ENCODE assay signal across 2 cellular contexts in the genomic region with DNA sequence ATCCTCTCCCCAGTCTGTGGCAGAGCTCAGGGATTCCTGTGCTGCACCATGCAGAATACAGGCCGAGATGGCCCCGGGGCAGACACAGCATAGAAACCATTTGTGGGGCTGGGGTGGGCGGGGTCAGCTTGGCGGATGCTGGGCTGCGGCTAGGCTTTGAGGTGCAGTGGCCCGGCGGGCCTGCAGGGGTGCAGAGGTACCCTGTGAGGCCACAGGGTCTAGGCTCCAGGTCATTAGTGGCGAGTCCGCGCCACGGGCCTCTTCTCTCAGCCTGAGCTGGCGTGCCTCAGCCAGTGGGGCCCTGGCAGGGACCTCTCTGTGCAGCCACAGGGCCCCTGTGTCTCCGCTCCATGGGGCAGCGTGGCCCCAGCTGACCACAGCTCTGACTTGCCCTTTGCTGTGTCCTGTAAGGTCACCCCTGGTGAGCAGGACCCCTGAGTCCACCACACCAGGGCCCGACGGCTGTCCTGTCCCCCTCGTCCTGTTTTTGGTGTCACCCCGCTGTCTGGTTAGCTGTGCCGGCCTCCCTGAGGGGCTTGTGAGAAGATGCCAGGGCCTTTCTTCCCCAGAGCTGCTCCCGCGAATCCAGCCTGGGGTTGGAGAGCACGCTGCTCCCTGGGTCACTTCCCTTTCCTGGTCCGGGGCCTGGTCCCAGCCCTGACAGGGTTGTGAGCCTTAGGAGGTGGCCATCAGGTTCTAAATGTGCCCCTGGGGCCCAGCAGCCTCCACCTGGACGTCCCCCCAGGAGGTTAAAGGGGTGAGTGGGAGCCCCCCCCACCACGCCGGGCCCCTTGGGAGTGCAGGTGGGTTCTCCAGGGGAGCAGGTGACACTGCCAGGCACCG.
TF ChIP-seq lines count a peak whose summit lies in the region.

No MANE protein-coding gene starts in this region.

TF ChIP-seq in SK-N-SH, 30 proteins besides CTCF, POLR2A, EP300 and RAD21 (continued from another document):
- TF ChIP-seq, protein P1, sequence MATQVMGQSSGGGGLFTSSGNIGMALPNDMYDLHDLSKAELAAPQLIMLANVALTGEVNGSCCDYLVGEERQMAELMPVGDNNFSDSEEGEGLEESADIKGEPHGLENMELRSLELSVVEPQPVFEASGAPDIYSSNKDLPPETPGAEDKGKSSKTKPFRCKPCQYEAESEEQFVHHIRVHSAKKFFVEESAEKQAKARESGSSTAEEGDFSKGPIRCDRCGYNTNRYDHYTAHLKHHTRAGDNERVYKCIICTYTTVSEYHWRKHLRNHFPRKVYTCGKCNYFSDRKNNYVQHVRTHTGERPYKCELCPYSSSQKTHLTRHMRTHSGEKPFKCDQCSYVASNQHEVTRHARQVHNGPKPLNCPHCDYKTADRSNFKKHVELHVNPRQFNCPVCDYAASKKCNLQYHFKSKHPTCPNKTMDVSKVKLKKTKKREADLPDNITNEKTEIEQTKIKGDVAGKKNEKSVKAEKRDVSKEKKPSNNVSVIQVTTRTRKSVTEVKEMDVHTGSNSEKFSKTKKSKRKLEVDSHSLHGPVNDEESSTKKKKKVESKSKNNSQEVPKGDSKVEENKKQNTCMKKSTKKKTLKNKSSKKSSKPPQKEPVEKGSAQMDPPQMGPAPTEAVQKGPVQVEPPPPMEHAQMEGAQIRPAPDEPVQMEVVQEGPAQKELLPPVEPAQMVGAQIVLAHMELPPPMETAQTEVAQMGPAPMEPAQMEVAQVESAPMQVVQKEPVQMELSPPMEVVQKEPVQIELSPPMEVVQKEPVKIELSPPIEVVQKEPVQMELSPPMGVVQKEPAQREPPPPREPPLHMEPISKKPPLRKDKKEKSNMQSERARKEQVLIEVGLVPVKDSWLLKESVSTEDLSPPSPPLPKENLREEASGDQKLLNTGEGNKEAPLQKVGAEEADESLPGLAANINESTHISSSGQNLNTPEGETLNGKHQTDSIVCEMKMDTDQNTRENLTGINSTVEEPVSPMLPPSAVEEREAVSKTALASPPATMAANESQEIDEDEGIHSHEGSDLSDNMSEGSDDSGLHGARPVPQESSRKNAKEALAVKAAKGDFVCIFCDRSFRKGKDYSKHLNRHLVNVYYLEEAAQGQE (IDR thresholded peaks at IDR 0.05; ENCODE audit: low read depth, low read length): no peak
- TF ChIP-seq CHD2 (IDR thresholded peaks at IDR 0.05; ENCODE audit: low read length, partially characterized antibody) (no peak), RCOR1 (IDR thresholded peaks at IDR 0.05; ENCODE audit: low read length) (no peak), SIN3A (IDR thresholded peaks at IDR 0.05; ENCODE audit: borderline replicate concordance, low read depth, low read length) (no peak), RFX5 (IDR thresholded peaks at IDR 0.05; ENCODE audit: low read length) (no peak)
- TF ChIP-seq, protein P2, sequence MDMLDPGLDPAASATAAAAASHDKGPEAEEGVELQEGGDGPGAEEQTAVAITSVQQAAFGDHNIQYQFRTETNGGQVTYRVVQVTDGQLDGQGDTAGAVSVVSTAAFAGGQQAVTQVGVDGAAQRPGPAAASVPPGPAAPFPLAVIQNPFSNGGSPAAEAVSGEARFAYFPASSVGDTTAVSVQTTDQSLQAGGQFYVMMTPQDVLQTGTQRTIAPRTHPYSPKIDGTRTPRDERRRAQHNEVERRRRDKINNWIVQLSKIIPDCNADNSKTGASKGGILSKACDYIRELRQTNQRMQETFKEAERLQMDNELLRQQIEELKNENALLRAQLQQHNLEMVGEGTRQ (IDR thresholded peaks at IDR 0.05; ENCODE audit: borderline replicate concordance, low read depth, low read length): no peak
- TF ChIP-seq, protein P3, sequence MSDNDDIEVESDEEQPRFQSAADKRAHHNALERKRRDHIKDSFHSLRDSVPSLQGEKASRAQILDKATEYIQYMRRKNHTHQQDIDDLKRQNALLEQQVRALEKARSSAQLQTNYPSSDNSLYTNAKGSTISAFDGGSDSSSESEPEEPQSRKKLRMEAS (IDR thresholded peaks at IDR 0.05; ENCODE audit: low read depth): no peak

TF ChIP-seq in SK-N-SH treated with all-trans-retinoic acid at 6 μM for 48 hours, 23 proteins besides CTCF, POLR2A, EP300 and RAD21 (continued from another document):
- TF ChIP-seq, protein P4, sequence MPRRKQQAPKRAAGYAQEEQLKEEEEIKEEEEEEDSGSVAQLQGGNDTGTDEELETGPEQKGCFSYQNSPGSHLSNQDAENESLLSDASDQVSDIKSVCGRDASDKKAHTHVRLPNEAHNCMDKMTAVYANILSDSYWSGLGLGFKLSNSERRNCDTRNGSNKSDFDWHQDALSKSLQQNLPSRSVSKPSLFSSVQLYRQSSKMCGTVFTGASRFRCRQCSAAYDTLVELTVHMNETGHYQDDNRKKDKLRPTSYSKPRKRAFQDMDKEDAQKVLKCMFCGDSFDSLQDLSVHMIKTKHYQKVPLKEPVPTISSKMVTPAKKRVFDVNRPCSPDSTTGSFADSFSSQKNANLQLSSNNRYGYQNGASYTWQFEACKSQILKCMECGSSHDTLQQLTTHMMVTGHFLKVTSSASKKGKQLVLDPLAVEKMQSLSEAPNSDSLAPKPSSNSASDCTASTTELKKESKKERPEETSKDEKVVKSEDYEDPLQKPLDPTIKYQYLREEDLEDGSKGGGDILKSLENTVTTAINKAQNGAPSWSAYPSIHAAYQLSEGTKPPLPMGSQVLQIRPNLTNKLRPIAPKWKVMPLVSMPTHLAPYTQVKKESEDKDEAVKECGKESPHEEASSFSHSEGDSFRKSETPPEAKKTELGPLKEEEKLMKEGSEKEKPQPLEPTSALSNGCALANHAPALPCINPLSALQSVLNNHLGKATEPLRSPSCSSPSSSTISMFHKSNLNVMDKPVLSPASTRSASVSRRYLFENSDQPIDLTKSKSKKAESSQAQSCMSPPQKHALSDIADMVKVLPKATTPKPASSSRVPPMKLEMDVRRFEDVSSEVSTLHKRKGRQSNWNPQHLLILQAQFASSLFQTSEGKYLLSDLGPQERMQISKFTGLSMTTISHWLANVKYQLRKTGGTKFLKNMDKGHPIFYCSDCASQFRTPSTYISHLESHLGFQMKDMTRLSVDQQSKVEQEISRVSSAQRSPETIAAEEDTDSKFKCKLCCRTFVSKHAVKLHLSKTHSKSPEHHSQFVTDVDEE (CRISPR knock-in tag; IDR thresholded peaks at IDR 0.05): no peak
- TF ChIP-seq TCF4 (CRISPR knock-in tag; IDR thresholded peaks at IDR 0.05; ENCODE audit: borderline replicate concordance): no peak
- TF ChIP-seq RARB (CRISPR knock-in tag; IDR thresholded peaks at IDR 0.05): no peak
- TF ChIP-seq ESRRG (CRISPR knock-in tag; IDR thresholded peaks at IDR 0.05): no peak
- TF ChIP-seq, protein P5, sequence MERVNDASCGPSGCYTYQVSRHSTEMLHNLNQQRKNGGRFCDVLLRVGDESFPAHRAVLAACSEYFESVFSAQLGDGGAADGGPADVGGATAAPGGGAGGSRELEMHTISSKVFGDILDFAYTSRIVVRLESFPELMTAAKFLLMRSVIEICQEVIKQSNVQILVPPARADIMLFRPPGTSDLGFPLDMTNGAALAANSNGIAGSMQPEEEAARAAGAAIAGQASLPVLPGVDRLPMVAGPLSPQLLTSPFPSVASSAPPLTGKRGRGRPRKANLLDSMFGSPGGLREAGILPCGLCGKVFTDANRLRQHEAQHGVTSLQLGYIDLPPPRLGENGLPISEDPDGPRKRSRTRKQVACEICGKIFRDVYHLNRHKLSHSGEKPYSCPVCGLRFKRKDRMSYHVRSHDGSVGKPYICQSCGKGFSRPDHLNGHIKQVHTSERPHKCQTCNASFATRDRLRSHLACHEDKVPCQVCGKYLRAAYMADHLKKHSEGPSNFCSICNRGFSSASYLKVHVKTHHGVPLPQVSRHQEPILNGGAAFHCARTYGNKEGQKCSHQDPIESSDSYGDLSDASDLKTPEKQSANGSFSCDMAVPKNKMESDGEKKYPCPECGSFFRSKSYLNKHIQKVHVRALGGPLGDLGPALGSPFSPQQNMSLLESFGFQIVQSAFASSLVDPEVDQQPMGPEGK (CRISPR knock-in tag; IDR thresholded peaks at IDR 0.05; ENCODE audit: borderline replicate concordance): no peak
- no peak for TF ChIP-seq ZFP30 (CRISPR knock-in tag; IDR thresholded peaks at IDR 0.05)
- no peak for TF ChIP-seq ZC3H10 (CRISPR knock-in tag; IDR thresholded peaks at IDR 0.05)
- TF ChIP-seq ZFP3 (CRISPR knock-in tag; IDR thresholded peaks at IDR 0.05): no peak
- TF ChIP-seq, protein P6, sequence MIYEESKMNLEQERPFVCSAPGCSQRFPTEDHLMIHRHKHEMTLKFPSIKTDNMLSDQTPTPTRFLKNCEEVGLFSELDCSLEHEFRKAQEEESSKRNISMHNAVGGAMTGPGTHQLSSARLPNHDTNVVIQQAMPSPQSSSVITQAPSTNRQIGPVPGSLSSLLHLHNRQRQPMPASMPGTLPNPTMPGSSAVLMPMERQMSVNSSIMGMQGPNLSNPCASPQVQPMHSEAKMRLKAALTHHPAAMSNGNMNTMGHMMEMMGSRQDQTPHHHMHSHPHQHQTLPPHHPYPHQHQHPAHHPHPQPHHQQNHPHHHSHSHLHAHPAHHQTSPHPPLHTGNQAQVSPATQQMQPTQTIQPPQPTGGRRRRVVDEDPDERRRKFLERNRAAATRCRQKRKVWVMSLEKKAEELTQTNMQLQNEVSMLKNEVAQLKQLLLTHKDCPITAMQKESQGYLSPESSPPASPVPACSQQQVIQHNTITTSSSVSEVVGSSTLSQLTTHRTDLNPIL (CRISPR knock-in tag; IDR thresholded peaks at IDR 0.05; ENCODE audit: low read depth): no peak
TF ChIP-seq in SK-N-SH treated with all-trans-retinoic acid at 6 μM for 48 hours: peak in this region for 0.
